In the genomic region with DNA sequence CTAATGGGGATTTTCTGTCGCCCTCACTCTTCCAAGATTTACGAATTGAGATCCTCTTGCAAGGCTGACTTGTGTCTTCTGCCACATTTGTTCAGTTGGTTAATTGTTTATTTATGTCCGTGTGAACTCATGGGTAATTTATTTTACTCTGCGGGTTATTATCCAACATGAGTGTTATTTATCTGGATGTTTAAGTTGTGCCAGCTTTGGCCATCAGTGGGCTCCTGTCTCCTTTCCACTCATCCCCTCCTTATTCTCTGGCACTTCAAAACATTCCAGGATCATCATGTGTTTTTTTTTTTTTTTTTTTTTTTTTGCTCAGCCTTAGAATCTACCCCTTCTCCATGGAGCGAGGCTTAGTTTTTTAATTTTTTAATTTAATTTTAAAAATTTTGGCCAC, we compare ENCODE assay signal across 16 cellular contexts. TPM values are rescaled to one million over a fixed set of nuclear protein-coding genes. Genes with fewer than 3 reads are reported as not detected.
A peak's percentile ranks its signal among the peaks of the same experiment; 100 is the strongest.
DNase-seq lines count a peak whose midpoint lies in the region; TF ChIP-seq lines count a peak whose summit lies in the region.
"Had no signal": no experiment of that assay in that cellular context is flagged by ENCODE, and none has a peak within 500 bp of the region (broad histone marks: within the 10 kb centered on the region; RNA-seq: fewer than 3 reads in every experiment).

No MANE protein-coding gene starts in this region.

- DNase-seq in G401 (ENCODE audit: low spot score) (peak; percentile 67), dorsolateral prefrontal cortex (no peak), substantia nigra (lab: John Stamatoyannopoulos, UW) (no peak), middle frontal gyrus (ENCODE audit: extremely low spot score, low spot score) (no peak), COR-L47 (lab: John Stamatoyannopoulos, UW) (no peak), right atrium auricular region (ENCODE audit: low spot score) (no peak)
- DNase-seq: Caco-2; CD4-positive, alpha-beta memory T cell; DMS 273 treated with DMSO at 0.1 percent for 48 hours; DMS79; EL; GF-D8; GOT3; HFFc6 had no signal

- no peaks in the 10 kb centered on the region for H3K36me3 ChIP-seq in right atrium auricular region
- H3K36me3 ChIP-seq: HAP-1 had no signal

- no peaks in the 10 kb centered on the region for H3K4me1 ChIP-seq in right atrium auricular region
- H3K4me1 ChIP-seq: Caco-2, HAP-1 had no signal

- intact Hi-C loops in dorsolateral prefrontal cortex (cut with DNase I), result loop anchor here (2.0 to 10.0 kb wide), 2 partner anchors 14 to 48 kb away; no protein-coding TSS in a partner anchor

- H3K27ac ChIP-seq in dorsolateral prefrontal cortex (peak overlapping the region in 47 of 59 donors; percentile 32 to 94 (median 88)), substantia nigra (ENCODE audit: low read depth, low read length, poor library complexity, severe bottlenecking) (peak overlapping the region; percentile 21), right atrium auricular region (no peak overlapping the region)

- in situ Hi-C loops in G401 (cut with HindIII; ENCODE audit: low sequenced_read_pairs), result no loop called here

- no peaks in the 10 kb centered on the region for H3K9me3 ChIP-seq in right atrium auricular region
- H3K9me3 ChIP-seq: Caco-2, HAP-1 had no signal

- H3K27me3 ChIP-seq in dorsolateral prefrontal cortex, result peaks cover 0 to 19% (median 9%) of the 10 kb centered on the region in 45 donors
- H3K27me3 ChIP-seq in right atrium auricular region, result no peaks in the 10 kb centered on the region

- TF ChIP-seq CTCF in dorsolateral prefrontal cortex (IDR thresholded peaks at IDR 0.05 in 54 of 56, conservative IDR thresholded peaks at IDR 0.05 in 2 of 56; ENCODE audit: low read depth in 1 of 56, partially characterized antibody in 56 of 56) (no peak), right atrium auricular region (IDR thresholded peaks at IDR 0.05) (no peak)

- H3K4me3 ChIP-seq in dorsolateral prefrontal cortex (no peak overlapping the region), right atrium auricular region (no peak overlapping the region)
- H3K4me3 ChIP-seq: HAP-1 had no signal

RNA-seq across cellular contexts. Expression of gene ACP7, which starts 19.0 kb away (rescaled TPM):
- not detected in 2 replicates for total RNA-seq in G401 (2014; rRNA removed; shearing (Covaris generic))
- total RNA-seq in dorsolateral prefrontal cortex (10 to 100 TPM in 2 of 120 experiments, 1 to 10 TPM in 106, under 1 TPM in 12; 0.15 to 17.0 (median 2.5) TPM), right atrium auricular region (not detected)
- total RNA-seq: A673, HFFc6 had no signal

RNA-seq across cellular contexts. Expression of gene PAK4, which starts 22.4 kb away (rescaled TPM):
- 12.8 and 15.3 TPM in 2 replicates for total RNA-seq in G401 (2014; rRNA removed; shearing (Covaris generic))
- total RNA-seq in dorsolateral prefrontal cortex (10 to 100 TPM; 16.4 to 55.2 (median 25.7) TPM), right atrium auricular region (10 to 100 TPM; 11.2 to 13.7 TPM)

Comparison
In these comparisons a context has a peak if more than half of its experiments do, and no peak if none do; other contexts are left out.
1. H3K27ac ChIP-seq: peak in dorsolateral prefrontal cortex (47 of 59) and substantia nigra (single experiment); none in right atrium auricular region (0 of 2).